8 cellular contexts compared by ENCODE assay signal in the genomic region with DNA sequence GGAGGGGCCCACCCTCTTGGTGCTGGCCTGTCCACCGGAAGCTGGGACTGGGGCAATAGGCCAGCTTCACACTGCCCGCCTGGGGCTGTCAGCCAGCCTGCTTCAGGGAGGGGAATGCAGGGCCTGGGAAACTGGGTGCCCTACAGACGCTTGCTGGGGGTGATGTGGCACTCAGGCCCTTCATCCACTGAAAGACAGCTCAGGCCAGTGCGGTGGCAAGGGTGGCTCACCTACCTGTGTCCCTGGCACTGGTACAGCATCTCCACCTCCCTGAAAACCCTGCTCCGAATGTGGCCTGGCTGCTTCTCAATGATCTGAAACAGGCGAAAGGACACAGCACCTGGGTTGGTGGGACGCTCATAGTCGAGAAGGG. TPM values are rescaled to one million over a fixed set of nuclear protein-coding genes. Genes with fewer than 3 reads are reported as not detected.
A peak's percentile ranks its signal among the peaks of the same experiment; 100 is the strongest.
DNase-seq lines count a peak whose midpoint lies in the region; ATAC-seq and TF ChIP-seq lines count a peak whose summit lies in the region.

No MANE protein-coding gene starts in this region.

- H3K4me1 ChIP-seq in DND-41 (ENCODE audit: insufficient read depth, low read length) (peaks cover 37% of the 10 kb centered on the region), gastroesophageal sphincter (peaks cover 5 to 100% (median 70%) of the 10 kb centered on the region in 3 donors)

- TF ChIP-seq CTCF in DND-41 (IDR thresholded peaks at IDR 0.05; ENCODE audit: borderline replicate concordance, extremely low read depth, low read length, poor library complexity, severe bottlenecking) (no peak), WERI-Rb-1 (IDR thresholded peaks at IDR 0.05; ENCODE audit: low read depth, low read length) (no peak), gastroesophageal sphincter (IDR thresholded peaks at IDR 0.05) (no peak)

- H3K79me2 ChIP-seq in DND-41 (ENCODE audit: insufficient read depth, low read length), result peaks cover 25% of the 10 kb centered on the region

- ATAC-seq in DND-41 (ENCODE audit: insufficient read depth, low read depth) (no peak), gastroesophageal sphincter (no peak), sciatic nerve (no peak), HG02642 (IDR thresholded peaks at IDR 0.05; ENCODE audit: poor library complexity, unreplicated experiment) (no peak)

- no peak for TF ChIP-seq POLR2A in gastroesophageal sphincter (IDR thresholded peaks at IDR 0.05)

- H3K4me3 ChIP-seq in DND-41 (ENCODE audit: low read depth in 1 of 2, low read length in 2 of 2) (no peak overlapping the region), WERI-Rb-1 (ENCODE audit: low read depth, low read length) (no peak overlapping the region), gastroesophageal sphincter (no peak overlapping the region)

- no peak overlapping the region for H2AFZ ChIP-seq in DND-41 (ENCODE audit: low read depth, low read length)

- peaks cover 65% of the 10 kb centered on the region for H4K20me1 ChIP-seq in DND-41 (ENCODE audit: insufficient read depth, low read length)

- H3K9ac ChIP-seq in DND-41 (ENCODE audit: low read depth, low read length), result no peak overlapping the region; the same call in 1 of the 2 replicates

- no peak for DNase-seq in DND-41
- no peak for DNase-seq in WERI-Rb-1
- peak; percentile 68 for DNase-seq in sciatic nerve (ENCODE audit: low spot score)
- no peak for DNase-seq in G401 (ENCODE audit: low spot score)
- no peak for DNase-seq in NCI-H1417 (lab: John Stamatoyannopoulos, UW)
- no peak for DNase-seq in DMS153 (lab: John Stamatoyannopoulos, UW)

- intact Hi-C loops in sciatic nerve (cut with DNase I), result no loop called here

- no CpG with 5 or more reads among the region's 8 CpGs for WGBS in gastroesophageal sphincter (ENCODE audit: low coverage in 1 of 2), 2 donors

- H3K27me3 ChIP-seq in DND-41 (ENCODE audit: insufficient read depth, low read length, poor library complexity) (no peaks in the 10 kb centered on the region), WERI-Rb-1 (ENCODE audit: insufficient read depth, low read depth, severe bottlenecking) (no peaks in the 10 kb centered on the region), gastroesophageal sphincter (no peaks in the 10 kb centered on the region)

- H3K36me3 ChIP-seq in DND-41 (ENCODE audit: insufficient read depth, low read length) (peaks cover 77% of the 10 kb centered on the region), WERI-Rb-1 (peaks cover 42% of the 10 kb centered on the region), gastroesophageal sphincter (peaks cover 0 to 89% of the 10 kb centered on the region in 2 donors)

- H3K4me2 ChIP-seq in DND-41 (ENCODE audit: insufficient read depth, low read length), result peak overlapping the region; percentile 75; the same call in 1 of the 2 replicates

- in situ Hi-C loops in G401 (cut with HindIII; ENCODE audit: low sequenced_read_pairs), result no loop called here

- H3K27ac ChIP-seq in DND-41 (ENCODE audit: low read length) (no peak overlapping the region), WERI-Rb-1 (peak overlapping the region; percentile 16; the same call in 1 of the 2 replicates), gastroesophageal sphincter (peak overlapping the region; percentile 69 to 99 (median 96))

- no peak for TF ChIP-seq EP300 in gastroesophageal sphincter (IDR thresholded peaks at IDR 0.05)

- no peaks in the 10 kb centered on the region for H3K9me3 ChIP-seq in DND-41 (ENCODE audit: insufficient read depth, low read length, severe bottlenecking)
- no peaks in the 10 kb centered on the region for H3K9me3 ChIP-seq in WERI-Rb-1 (ENCODE audit: severe bottlenecking)
- H3K9me3 ChIP-seq in gastroesophageal sphincter, result no peaks in the 10 kb centered on the region

RNA-seq across cellular contexts. Expression of gene MKNK2, which starts 7.8 kb away (rescaled TPM):
- total RNA-seq in gastroesophageal sphincter (100 to 1,000 TPM in 3 of 4 donors, 10 to 100 TPM in 1; 98.4 to 195 (median 173) TPM), sciatic nerve (140 TPM)
- 113 and 118 TPM in 2 replicates for total RNA-seq in G401 (2014; rRNA removed; shearing (Covaris generic))

RNA-seq across cellular contexts. Expression of gene BTBD2, which starts 27.7 kb away (rescaled TPM):
- total RNA-seq in gastroesophageal sphincter (100 to 1,000 TPM in 1 of 4 donors, 10 to 100 TPM in 3; 44.0 to 125 (median 59.9) TPM), sciatic nerve (65.7 TPM)
- 70.9 and 89.0 TPM in 2 replicates for total RNA-seq in G401 (2014; rRNA removed; shearing (Covaris generic))

RNA-seq across cellular contexts. Expression of gene MOB3A, which starts 52.9 kb away (rescaled TPM):
- total RNA-seq in gastroesophageal sphincter, result 10 to 100 TPM; 29.0 to 69.9 (median 38.6) TPM
- total RNA-seq in sciatic nerve, result 54.0 TPM
- total RNA-seq in G401 (2014; rRNA removed; shearing (Covaris generic)), result 20.6 and 29.0 TPM in 2 replicates

RNA-seq across cellular contexts. Expression of gene IZUMO4, which starts 53.5 kb away (rescaled TPM):
- total RNA-seq in gastroesophageal sphincter (10 to 100 TPM in 1 of 4 donors, 1 to 10 TPM in 3; 2.4 to 17.3 (median 4.3) TPM), sciatic nerve (37.8 TPM)
- total RNA-seq in G401 (2014; rRNA removed; shearing (Covaris generic)), result 0.25 and 4.0 TPM in 2 replicates
